Comparison of ENCODE assay signal across 9 cellular contexts in genomic region chr11:85626496-85626895, GRCh38. TPM values are rescaled to one million over a fixed set of nuclear protein-coding genes. Genes with fewer than 3 reads are reported as not detected.
DNase-seq lines count a peak whose midpoint lies in the region; ATAC-seq and TF ChIP-seq lines count a peak whose summit lies in the region.
"Had no signal": no experiment of that assay in that cellular context is flagged by ENCODE, and none has a peak within 500 bp of the region (broad histone marks: within the 10 kb centered on the region; RNA-seq: fewer than 3 reads in every experiment).

No MANE protein-coding gene starts in this region.

- no peak overlapping the region for H3K9ac ChIP-seq in rectal smooth muscle tissue (ENCODE audit: low read length)

- intact Hi-C loops in esophagus muscularis mucosa (cut with DNase I) (no loop called here), sciatic nerve (cut with DNase I) (no loop called here)

- 35% methylated on average over 2 of the region's 2 CpGs for WGBS in esophagus muscularis mucosa

- H3K9me3 ChIP-seq in esophagus muscularis mucosa: no peaks in the 10 kb centered on the region

- H3K4me1 ChIP-seq in esophagus muscularis mucosa: peaks cover 10 to 49% (median 42%) of the 10 kb centered on the region in 4 donors
- H3K4me1 ChIP-seq in rectal smooth muscle tissue (ENCODE audit: control insufficient read depth, insufficient read depth, low read length): peaks cover 6% of the 10 kb centered on the region

- H3K36me3 ChIP-seq in esophagus muscularis mucosa (peaks cover 0 to 11% (median 5%) of the 10 kb centered on the region in 4 donors), rectal smooth muscle tissue (ENCODE audit: control insufficient read depth, insufficient read depth, low read length) (no peaks in the 10 kb centered on the region)

- peak overlapping the region; percentile 90 to 97 (median 95) for H3K27ac ChIP-seq in esophagus muscularis mucosa (replicated peaks in 1 of 4)
- H3K27ac ChIP-seq in rectal smooth muscle tissue (ENCODE audit: low read depth, low read length): no peak overlapping the region

- H3K4me3 ChIP-seq in esophagus muscularis mucosa (peak overlapping the region; percentile 69 to 81 (median 78)), rectal smooth muscle tissue (ENCODE audit: low read length) (peak overlapping the region; percentile 87)

- DNase-seq in NCI-H2171 treated with DMSO at 0.1 percent for 48 hours (lab: John Stamatoyannopoulos, UW) (peak; percentile 52), NCI-H2171 (lab: John Stamatoyannopoulos, UW) (no peak), NCI-H774 (lab: John Stamatoyannopoulos, UW) (peak; percentile 9), esophagus muscularis mucosa (ENCODE audit: extremely low spot score) (no peak), sciatic nerve (ENCODE audit: low spot score) (no peak)
- DNase-seq: NCI-H1048 had no signal

- no peak for TF ChIP-seq POLR2A in esophagus muscularis mucosa (IDR thresholded peaks at IDR 0.05; ENCODE audit: low read depth)

- H3K27me3 ChIP-seq in esophagus muscularis mucosa (no peaks in the 10 kb centered on the region), rectal smooth muscle tissue (ENCODE audit: control insufficient read depth, insufficient read depth, low read length) (no peaks in the 10 kb centered on the region)

- TF ChIP-seq EP300 in esophagus muscularis mucosa (IDR thresholded peaks at IDR 0.05): no peak

- TF ChIP-seq CTCF in esophagus muscularis mucosa (IDR thresholded peaks at IDR 0.05): no peak

- no peak for ATAC-seq in HG03520 (IDR thresholded peaks at IDR 0.05; ENCODE audit: unreplicated experiment)
- no peak for ATAC-seq in sciatic nerve
- ATAC-seq in HG02678 (IDR thresholded peaks at IDR 0.05; ENCODE audit: unreplicated experiment): no peak

RNA-seq across cellular contexts. Expression of gene DLG2, which starts 0.6 kb away (rescaled TPM):
- total RNA-seq in esophagus muscularis mucosa (10 to 100 TPM in 2 of 4 donors, 1 to 10 TPM in 2; 7.3 to 14.1 (median 11.1) TPM), sciatic nerve (17.3 TPM)

RNA-seq across cellular contexts. Expression of gene TMEM126B, which starts 1.9 kb away (rescaled TPM):
- total RNA-seq in esophagus muscularis mucosa: 10 to 100 TPM; 25.4 to 65.2 (median 46.6) TPM
- 40.5 TPM for total RNA-seq in sciatic nerve

RNA-seq across cellular contexts. Expression of gene TMEM126A, which starts 21.3 kb away (rescaled TPM):
- total RNA-seq in esophagus muscularis mucosa (10 to 100 TPM; 19.0 to 48.6 (median 26.8) TPM), sciatic nerve (23.3 TPM)

RNA-seq across cellular contexts. Expression of gene CREBZF, which starts 38.4 kb away (rescaled TPM):
- total RNA-seq in esophagus muscularis mucosa (10 to 100 TPM; 34.8 to 60.6 (median 37.0) TPM), sciatic nerve (57.8 TPM)

RNA-seq across cellular contexts. Expression of gene CCDC89, which starts 59.5 kb away (rescaled TPM):
- total RNA-seq in esophagus muscularis mucosa (1 to 10 TPM in 3 of 4 donors, under 1 TPM in 1; 0.83 to 2.9 (median 2.5) TPM), sciatic nerve (1.2 TPM)

Comparison
In these comparisons a context has a peak if more than half of its experiments do, and no peak if none do; other contexts are left out.
1. DNase-seq: peak in NCI-H2171 treated with DMSO at 0.1 percent for 48 hours (single experiment) and NCI-H774 (single experiment); none in NCI-H2171 (single experiment), esophagus muscularis mucosa (single experiment) and sciatic nerve (single experiment).